In the genomic region with DNA sequence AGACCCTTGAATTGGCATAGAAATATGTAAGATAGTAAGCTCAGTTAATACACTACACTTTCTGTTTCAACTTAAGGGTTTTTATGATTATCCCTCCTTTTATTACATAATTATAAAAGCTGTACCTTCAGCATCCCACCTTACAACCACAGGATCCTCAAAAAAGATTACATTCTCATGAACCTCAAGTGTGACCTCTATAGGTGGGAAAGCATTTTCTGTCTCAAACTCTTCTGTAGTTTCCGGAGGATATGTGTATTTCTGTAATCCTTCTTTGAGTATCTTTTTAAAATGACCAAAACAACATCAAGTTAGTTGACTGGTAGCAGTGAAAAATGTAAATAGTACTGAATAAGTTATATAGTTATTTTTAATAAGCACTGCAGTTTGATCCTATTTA, we compare ENCODE assay signal across 17 cellular contexts.
DNase-seq lines count a peak whose midpoint lies in the region; ATAC-seq and TF ChIP-seq lines count a peak whose summit lies in the region.
"Had no signal": no experiment of that assay in that cellular context is flagged by ENCODE, and none has a peak within 500 bp of the region (broad histone marks: within the 10 kb centered on the region; RNA-seq: fewer than 3 reads in every experiment).

No MANE protein-coding gene starts in this region.

- no peak overlapping the region for H3K27ac ChIP-seq in C4-2B
- no peak overlapping the region for H3K27ac ChIP-seq in MM.1S (ENCODE audit: low read length)
- H3K27ac ChIP-seq: right atrium auricular region had no signal

- DNase-seq in MM.1S (peak; percentile 13), choroid plexus epithelial cell (ENCODE audit: low read depth) (peak; percentile 8), A172 (ENCODE audit: low spot score) (no peak)
- DNase-seq in stimulated activated naive CD4-positive, alpha-beta T cell (lab: John Stamatoyannopoulos, UW): no peak
- DNase-seq: amygdala, glutamatergic neuron, Kasumi-1, NCI-H2029, NCI-H526 treated with DMSO at 0.1 percent for 48 hours, substantia nigra, T-helper 2 cell had no signal

- H3F3A ChIP-seq in MM.1S (ENCODE audit: insufficient read depth, low read length): no peaks in the 10 kb centered on the region

- H3K27me3 ChIP-seq in MM.1S (replicated peaks; ENCODE audit: insufficient read depth, low read length): no peaks in the 10 kb centered on the region
- H3K27me3 ChIP-seq: right atrium auricular region had no signal

- no peaks in the 10 kb centered on the region for H4K20me1 ChIP-seq in MM.1S (ENCODE audit: insufficient read depth, low read length)

- H3K36me3 ChIP-seq in MM.1S (replicated peaks; ENCODE audit: insufficient read depth, low read length): no peaks in the 10 kb centered on the region
- H3K36me3 ChIP-seq: right atrium auricular region had no signal

- no peaks in the 10 kb centered on the region for H3K4me1 ChIP-seq in MM.1S (ENCODE audit: low read length)
- H3K4me1 ChIP-seq: right atrium auricular region had no signal

- no peaks in the 10 kb centered on the region for H3K9me3 ChIP-seq in MM.1S (replicated peaks; ENCODE audit: insufficient read depth, low read length)
- H3K9me3 ChIP-seq: right atrium auricular region had no signal

- H3K9ac ChIP-seq in MM.1S (ENCODE audit: low read length): no peak overlapping the region

- H3K4me2 ChIP-seq in MM.1S (ENCODE audit: low read depth, low read length): no peak overlapping the region

- no peak overlapping the region for H2AFZ ChIP-seq in MM.1S (ENCODE audit: low read length)

- H3K9me2 ChIP-seq in MM.1S (replicated peaks; ENCODE audit: insufficient read depth, low read length): no peaks in the 10 kb centered on the region

- no peak overlapping the region for H3K4me3 ChIP-seq in MM.1S (ENCODE audit: low read length)
- H3K4me3 ChIP-seq in choroid plexus epithelial cell (ENCODE audit: low read depth, low read length): no peak overlapping the region
- H3K4me3 ChIP-seq: right atrium auricular region had no signal

- TF ChIP-seq CTCF in C4-2B (conservative IDR thresholded peaks at IDR 0.05): peak; percentile 29
- peak; percentile 3 for TF ChIP-seq CTCF in GM12873 (IDR thresholded peaks at IDR 0.05; ENCODE audit: insufficient read depth, low read depth, low read length, missing control alignments)
- TF ChIP-seq CTCF in MM.1S (IDR thresholded peaks at IDR 0.05; ENCODE audit: low read length): peak; percentile 29
- TF ChIP-seq CTCF in choroid plexus epithelial cell (conservative IDR thresholded peaks at IDR 0.05; ENCODE audit: low read depth, low read length): peak; percentile 18

- no peaks in the 10 kb centered on the region for H3K79me2 ChIP-seq in MM.1S (ENCODE audit: low read length)

- ATAC-seq in HG02938 (IDR thresholded peaks at IDR 0.05; ENCODE audit: unreplicated experiment) (no peak), GM19023 (IDR thresholded peaks at IDR 0.05; ENCODE audit: unreplicated experiment) (no peak)
- ATAC-seq: activated T-helper 17 cell treated with anti-CD3 and anti-CD28 coated beads, Interleukin-2, amount 50 U/mL, for 72 hours had no signal

Comparison
In these comparisons a context has a peak if more than half of its experiments do, and no peak if none do; other contexts are left out.
1. DNase-seq: peak in MM.1S (single experiment) and choroid plexus epithelial cell (single experiment); none in stimulated activated naive CD4-positive, alpha-beta T cell (0 of 6) and A172 (single experiment).
2. Peak in every context shown above with its lines, with median percentiles within 50 percentile points of each other: CTCF ChIP-seq.